Comparison of ENCODE assay signal across 12 cellular contexts in the genomic region with DNA sequence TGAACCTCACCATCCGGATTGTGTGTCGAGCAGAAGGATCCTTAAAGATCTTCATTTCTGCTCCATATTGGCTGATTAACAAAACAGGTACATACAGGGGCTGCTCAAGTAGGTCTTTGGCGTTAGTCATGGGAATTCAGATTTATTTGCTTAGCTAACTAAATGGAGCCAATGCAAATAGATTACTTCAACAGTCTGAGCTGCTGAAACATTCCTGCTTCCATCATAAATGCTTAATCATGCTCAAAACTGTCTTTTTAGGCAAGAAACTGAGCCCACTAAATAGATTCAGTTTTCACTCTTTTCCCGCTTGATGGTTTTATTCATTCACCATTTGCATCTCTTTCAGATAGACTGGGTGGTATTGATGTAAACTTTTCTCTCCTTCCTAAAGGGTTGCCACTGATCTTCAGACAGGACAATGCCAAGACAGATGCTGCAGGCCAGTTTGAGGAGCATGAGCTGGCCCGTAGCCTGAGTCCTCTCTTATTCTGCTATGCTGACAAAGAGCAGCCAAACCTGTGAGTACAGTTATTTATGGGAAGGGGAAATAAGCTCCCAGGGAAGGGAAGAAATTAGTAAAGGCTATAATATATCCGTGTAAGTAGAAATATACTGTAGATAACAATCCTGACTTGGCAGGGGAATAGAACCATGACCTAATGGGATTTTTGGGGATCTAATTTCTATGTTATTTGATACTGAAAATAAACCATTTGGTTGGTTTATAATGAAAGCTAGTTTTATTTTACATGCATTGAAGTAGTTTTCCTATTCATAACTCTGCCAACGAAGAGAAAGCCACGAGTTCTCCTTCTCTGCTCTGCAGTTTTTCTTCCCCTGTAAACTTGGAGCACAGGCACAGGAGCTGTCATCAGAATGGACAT.
DNase-seq lines count a peak whose midpoint lies in the region; ATAC-seq, FAIRE-seq and TF ChIP-seq lines count a peak whose summit lies in the region.
"Had no signal": no experiment of that assay in that cellular context is flagged by ENCODE, and none has a peak within 500 bp of the region (broad histone marks: within the 10 kb centered on the region; RNA-seq: fewer than 3 reads in every experiment).

No MANE protein-coding gene starts in this region.

- POLR2A ChIA-PET in AG04450 (lab: Yijun Ruan, JAX): interaction anchor here (0.8 to 1.0 kb wide), 2 partner anchors 51 to 122 kb away, joined by 3 to 4 read pairs; no protein-coding TSS in a partner anchor

- H3K4me3 ChIP-seq in AG04450 (ENCODE audit: low read depth, low read length) (no peak overlapping the region), fibroblast of lung (replicated peaks in 1 of 4; ENCODE audit: control extremely low read depth in 1 of 4, insufficient read depth in 1 of 4, low read depth in 3 of 4, low read length in 4 of 4) (no peak overlapping the region), pancreas (peak overlapping the region in 1 of 4 donors; percentile 3)
- H3K4me3 ChIP-seq: adrenal gland, smooth muscle cell had no signal

- no peak overlapping the region for H3K4me2 ChIP-seq in fibroblast of lung (ENCODE audit: extremely low read depth, insufficient read depth, low read length)
- H3K4me2 ChIP-seq: smooth muscle cell had no signal

- no peak overlapping the region for H2AFZ ChIP-seq in fibroblast of lung (ENCODE audit: low read length)

- ATAC-seq in pancreas (peak; percentile 96 to 98 (median 98)), GM18873 (IDR thresholded peaks at IDR 0.05; ENCODE audit: low FRiP score, unreplicated experiment) (no peak)
- ATAC-seq: activated CD8-positive, alpha-beta memory T cell treated with anti-CD3 and anti-CD28 coated beads, Interleukin-2, amount 10 ng/mL, durations not matched to agents 7 days and 5 days had no signal

- H3K9me3 ChIP-seq in AG04450 (ENCODE audit: control insufficient read depth, insufficient read depth, low read length) (no peaks in the 10 kb centered on the region), fibroblast of lung (ENCODE audit: control insufficient read depth, insufficient read depth, low read depth, low read length) (no peaks in the 10 kb centered on the region), pancreas (no peaks in the 10 kb centered on the region)
- H3K9me3 ChIP-seq: adrenal gland had no signal

- WGBS in pancreas, 2 donors: 28 to 31% methylated on average over 8 of the region's 8 CpGs

- H4K20me1 ChIP-seq in fibroblast of lung (ENCODE audit: control insufficient read depth, extremely low read depth, insufficient read depth, low read length): no peaks in the 10 kb centered on the region

- H3K4me1 ChIP-seq in fibroblast of lung (ENCODE audit: control insufficient read depth, extremely low read depth, insufficient read depth, low read length) (no peaks in the 10 kb centered on the region), pancreas (peaks cover 14 to 26% (median 21%) of the 10 kb centered on the region in 3 donors)
- H3K4me1 ChIP-seq: adrenal gland had no signal

- DNase-seq in AG04450 (ENCODE audit: low read depth, low spot score): no peak
- peak; percentile 5 for DNase-seq in NCI-H69 (lab: John Stamatoyannopoulos, UW)
- DNase-seq in fibroblast of lung (ENCODE audit: low read depth in 2 of 2): peak; percentile 59 to 94
- DNase-seq in pancreas: no peak
- no peak for DNase-seq in DMS153 treated with DMSO at 0.1 percent for 48 hours (lab: John Stamatoyannopoulos, UW; ENCODE audit: unreplicated experiment)
- no peak for DNase-seq in NCI-H1105 treated with DMSO at 0.1 percent for 48 hours (lab: John Stamatoyannopoulos, UW)
- no peak for DNase-seq in HUDEP-2 (lab: John Stamatoyannopoulos, UW; ENCODE audit: unreplicated experiment in 76 of 76)
- DNase-seq: activated CD8-positive, alpha-beta memory T cell treated with anti-CD3 and anti-CD28 coated beads, Interleukin-2, amount 10 ng/mL, durations not matched to agents 7 days and 5 days; adrenal gland; NCI-H345 had no signal

- intact Hi-C loops in pancreas (cut with DNase I): no loop called here

- H3K36me3 ChIP-seq in fibroblast of lung (ENCODE audit: control insufficient read depth, insufficient read depth, low read length) (no peaks in the 10 kb centered on the region), pancreas (peaks cover 0 to 10% (median 0%) of the 10 kb centered on the region in 3 donors)

- H3K79me2 ChIP-seq in fibroblast of lung (ENCODE audit: control insufficient read depth, insufficient read depth, low read length): no peaks in the 10 kb centered on the region

- TF ChIP-seq CTCF in AG04450 (IDR thresholded peaks at IDR 0.05; ENCODE audit: low read depth, low read length) (no peak), fibroblast of lung (conservative IDR thresholded peaks at IDR 0.05 in 1 of 2, IDR thresholded peaks at IDR 0.05 in 1 of 2; ENCODE audit: low read depth in 1 of 2, low read length in 2 of 2) (no peak), pancreas (IDR thresholded peaks at IDR 0.05) (no peak)

- FAIRE-seq in pancreas (lab: Jason Lieb, UNC): no peak

- CTCF ChIA-PET in AG04450 (lab: Charles Lee): interaction anchor here (0.6 to 4.0 kb wide), 4 partner anchors 14 to 303 kb away, joined by 3 to 15 read pairs (median 4); no protein-coding TSS in a partner anchor

- H3K27me3 ChIP-seq in AG04450 (ENCODE audit: control insufficient read depth, insufficient read depth, low read length) (no peaks in the 10 kb centered on the region), fibroblast of lung (ENCODE audit: control insufficient read depth, insufficient read depth, low read length) (no peaks in the 10 kb centered on the region), pancreas (no peaks in the 10 kb centered on the region)
- H3K27me3 ChIP-seq: adrenal gland had no signal

- no peak overlapping the region for H3K9ac ChIP-seq in fibroblast of lung (ENCODE audit: insufficient read depth, low read length)

- peak overlapping the region; percentile 83 for H3K27ac ChIP-seq in AG04450 (ENCODE audit: low read depth, low read length)
- H3K27ac ChIP-seq in fibroblast of lung (ENCODE audit: insufficient read depth, low read length): no peak overlapping the region
- peak overlapping the region in 2 of 4 donors; percentile 73 to 82 for H3K27ac ChIP-seq in pancreas
- H3K27ac ChIP-seq: adrenal gland had no signal

Comparison
In these comparisons a context has a peak if more than half of its experiments do, and no peak if none do; other contexts are left out.
1. DNase-seq: peak in NCI-H69 (single experiment) and fibroblast of lung (2 of 2); none in AG04450 (single experiment), pancreas (0 of 6), DMS153 treated with DMSO at 0.1 percent for 48 hours (single experiment), NCI-H1105 treated with DMSO at 0.1 percent for 48 hours (single experiment) and HUDEP-2 (0 of 76).